Comparison of ENCODE assay signal across 1 cellular context in the genomic region with DNA sequence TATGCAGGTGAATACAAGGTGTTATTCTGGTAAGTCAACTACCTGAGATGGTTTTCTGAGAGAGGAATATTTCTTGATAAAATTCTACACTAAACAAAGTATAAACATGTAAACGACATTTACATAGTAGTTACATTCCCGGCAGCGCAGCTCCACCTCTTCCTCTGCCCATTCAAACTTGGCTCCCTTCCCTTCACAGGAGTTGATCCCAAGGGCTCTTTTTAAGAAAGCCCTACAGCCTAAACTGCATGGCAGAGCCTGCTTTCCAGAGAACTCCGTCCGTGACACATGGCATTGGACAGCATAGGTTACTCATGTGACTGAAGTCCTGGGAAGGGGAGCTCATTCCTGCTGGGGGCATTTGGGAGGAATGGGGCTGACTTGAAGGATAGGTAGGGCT.
TF ChIP-seq lines count a peak whose summit lies in the region.

No MANE protein-coding gene starts in this region.

TF ChIP-seq in H1, 55 proteins besides CTCF, POLR2A, EP300 and RAD21:
- no peak for TF ChIP-seq TAF7 (optimal IDR thresholded peaks at IDR 0.05; ENCODE audit: borderline replicate concordance, low read depth, low read length)
- no peak for TF ChIP-seq SP4 (IDR thresholded peaks at IDR 0.05; ENCODE audit: low read length)
- no peak for TF ChIP-seq SP2 (IDR thresholded peaks at IDR 0.05; ENCODE audit: low read length)
- no peak for TF ChIP-seq CEBPB (IDR thresholded peaks at IDR 0.05; ENCODE audit: low read depth, low read length)
- TF ChIP-seq MAFK (IDR thresholded peaks at IDR 0.05; ENCODE audit: low read depth, low read length), result no peak
- TF ChIP-seq CHD2 (IDR thresholded peaks at IDR 0.05; ENCODE audit: low read length), result no peak
- TF ChIP-seq, protein P1, sequence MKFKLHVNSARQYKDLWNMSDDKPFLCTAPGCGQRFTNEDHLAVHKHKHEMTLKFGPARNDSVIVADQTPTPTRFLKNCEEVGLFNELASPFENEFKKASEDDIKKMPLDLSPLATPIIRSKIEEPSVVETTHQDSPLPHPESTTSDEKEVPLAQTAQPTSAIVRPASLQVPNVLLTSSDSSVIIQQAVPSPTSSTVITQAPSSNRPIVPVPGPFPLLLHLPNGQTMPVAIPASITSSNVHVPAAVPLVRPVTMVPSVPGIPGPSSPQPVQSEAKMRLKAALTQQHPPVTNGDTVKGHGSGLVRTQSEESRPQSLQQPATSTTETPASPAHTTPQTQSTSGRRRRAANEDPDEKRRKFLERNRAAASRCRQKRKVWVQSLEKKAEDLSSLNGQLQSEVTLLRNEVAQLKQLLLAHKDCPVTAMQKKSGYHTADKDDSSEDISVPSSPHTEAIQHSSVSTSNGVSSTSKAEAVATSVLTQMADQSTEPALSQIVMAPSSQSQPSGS (IDR thresholded peaks at IDR 0.05; ENCODE audit: low read length), result no peak
- TF ChIP-seq ASH2L (IDR thresholded peaks at IDR 0.05; ENCODE audit: low read length), result no peak
- TF ChIP-seq SAP30 (IDR thresholded peaks at IDR 0.05; ENCODE audit: insufficient read depth, insufficient replicate concordance, low read length), result no peak
- TF ChIP-seq JUND (IDR thresholded peaks at IDR 0.05; ENCODE audit: low read length), result no peak
- TF ChIP-seq NANOG (IDR thresholded peaks at IDR 0.05; ENCODE audit: insufficient read depth, low read depth, low read length, poor library complexity, severe bottlenecking), result no peak
- TF ChIP-seq RNF2 (IDR thresholded peaks at IDR 0.05; ENCODE audit: borderline replicate concordance, low read depth, low read length, missing control alignments, poor library complexity, severe bottlenecking), result no peak
- TF ChIP-seq FOSL1 (IDR thresholded peaks at IDR 0.05; ENCODE audit: insufficient read depth, low read depth, low read length), result no peak
- no peak for TF ChIP-seq SRF (IDR thresholded peaks at IDR 0.05; ENCODE audit: low read depth, low read length)
- TF ChIP-seq HDAC2 (IDR thresholded peaks at IDR 0.05; ENCODE audit: borderline replicate concordance in 1 of 2, low read depth in 2 of 2, low read length in 2 of 2), result no peak
